ENCODE assay signal across 12 cellular contexts in the genomic region with DNA sequence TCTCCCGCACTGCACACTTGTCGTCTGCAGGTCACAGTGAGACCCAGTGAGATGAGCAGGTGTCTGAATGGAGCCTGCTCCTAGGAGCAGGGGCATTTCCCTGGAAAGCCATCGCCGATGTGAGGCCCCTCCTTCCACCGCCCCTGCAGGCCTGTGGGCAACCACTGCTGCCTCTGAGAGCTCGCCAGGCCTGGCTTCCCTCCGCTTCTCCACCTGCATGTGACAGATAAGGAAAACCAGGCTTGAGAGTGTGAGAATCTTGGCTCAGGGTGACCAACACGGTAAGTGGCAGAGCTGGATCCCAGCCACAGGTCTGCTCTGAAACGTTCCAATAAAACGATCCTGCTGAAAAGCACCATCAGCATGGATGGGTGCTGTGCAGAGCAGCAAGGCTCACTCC.
"Had no signal": no experiment of that assay in that cellular context is flagged by ENCODE, and none has a peak within 500 bp of the region (broad histone marks: within the 10 kb centered on the region; RNA-seq: fewer than 3 reads in every experiment).

No MANE protein-coding gene starts in this region.

- H3K9me3 ChIP-seq: ascending aorta, colonic mucosa had no signal

- ATAC-seq: activated CD8-positive, alpha-beta T cell treated with anti-CD3 and anti-CD28 coated beads, Interleukin-2, amount 10 ng/mL, durations not matched to agents 7 days and 5 days; foreskin keratinocyte; left lobe of liver; WTC11 had no signal

- H3K27me3 ChIP-seq: ascending aorta, colonic mucosa, foreskin keratinocyte had no signal

- H3K27ac ChIP-seq: ascending aorta, colonic mucosa, foreskin keratinocyte had no signal

- H3K36me3 ChIP-seq: ascending aorta, colonic mucosa had no signal

- DNase-seq: activated CD4-positive, alpha-beta T cell treated with anti-CD3 and anti-CD28 coated beads for 48 hours; activated CD8-positive, alpha-beta T cell treated with anti-CD3 and anti-CD28 coated beads, Interleukin-2, amount 10 ng/mL, durations not matched to agents 7 days and 5 days; activated naive CD4-positive, alpha-beta T cell; caudate nucleus; colonic mucosa; foreskin keratinocyte; stimulated activated CD4-positive, alpha-beta T cell treated with anti-CD3 and anti-CD28 coated beads, Interleukin-2, amount 100 ng/mL, for 48 hours; stimulated activated naive CD4-positive, alpha-beta T cell treated with Interleukin-2 at 50 U/mL for 16 hours; T-helper 9 cell had no signal

- H3K4me3 ChIP-seq: ascending aorta, colonic mucosa had no signal

- H3K4me1 ChIP-seq: ascending aorta, colonic mucosa had no signal
